ENCODE assay signal across 1 cellular context in genomic region chr20:58286729-58287128, GRCh38.
TF ChIP-seq lines count a peak whose summit lies in the region.

No MANE protein-coding gene starts in this region.

TF ChIP-seq in WTC11, 78 proteins besides CTCF, POLR2A, EP300 and RAD21 (continued from another document):
- no peak for TF ChIP-seq AFF4 (CRISPR knock-in tag; IDR thresholded peaks at IDR 0.05; ENCODE audit: borderline replicate concordance)
- no peak for TF ChIP-seq ZNF671 (CRISPR knock-in tag; IDR thresholded peaks at IDR 0.05)
- TF ChIP-seq ZNF121 (CRISPR knock-in tag; IDR thresholded peaks at IDR 0.05), result no peak
- no peak for TF ChIP-seq EMX1 (CRISPR knock-in tag; IDR thresholded peaks at IDR 0.05)
- TF ChIP-seq PRDM15 (CRISPR knock-in tag; IDR thresholded peaks at IDR 0.05), result no peak
- no peak for TF ChIP-seq AR (CRISPR knock-in tag; IDR thresholded peaks at IDR 0.05)
- no peak for TF ChIP-seq RELA (CRISPR knock-in tag; IDR thresholded peaks at IDR 0.05; ENCODE audit: borderline replicate concordance)
- no peak for TF ChIP-seq ERG (CRISPR knock-in tag; IDR thresholded peaks at IDR 0.05)
- TF ChIP-seq ZNF232 (CRISPR knock-in tag; IDR thresholded peaks at IDR 0.05), result no peak
- TF ChIP-seq MAX (CRISPR knock-in tag; IDR thresholded peaks at IDR 0.05), result no peak
